Comparison of ENCODE assay signal across 1 cellular context in the genomic region with DNA sequence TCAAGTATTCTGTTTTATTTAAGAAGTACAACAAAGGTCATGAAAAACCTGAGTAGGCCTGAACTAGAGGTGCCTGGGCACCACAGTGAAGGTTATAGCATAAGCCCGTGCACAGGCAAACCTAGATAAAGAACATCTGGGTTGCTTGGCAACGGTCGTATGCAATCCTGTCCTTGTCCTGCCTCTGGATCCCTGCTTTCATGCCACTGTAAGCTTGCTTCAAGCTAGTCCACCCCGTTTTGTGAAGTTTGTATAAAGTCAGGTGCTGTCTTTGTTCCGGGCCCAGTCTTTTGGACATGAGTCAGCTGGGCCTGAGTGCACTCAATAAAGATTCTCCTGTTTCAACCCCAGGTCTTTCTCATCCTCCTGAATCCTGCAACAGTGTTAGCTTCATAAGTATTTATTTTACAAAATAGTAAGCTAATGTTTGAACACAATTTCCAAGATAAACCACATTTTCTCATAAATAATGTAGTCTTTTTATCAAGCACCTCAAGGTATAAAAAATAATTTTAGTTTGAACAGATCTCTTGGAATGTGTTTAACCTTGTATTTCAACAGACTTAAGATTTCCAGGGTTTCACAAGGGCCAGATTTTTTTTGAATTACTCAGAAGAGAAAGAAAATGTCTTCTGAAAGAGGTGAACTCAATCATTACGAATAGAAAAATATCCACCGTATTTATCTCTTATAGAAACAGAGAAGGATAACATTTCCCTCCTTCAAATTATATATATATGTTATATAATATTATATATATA.
TF ChIP-seq lines count a peak whose summit lies in the region.

No MANE protein-coding gene starts in this region.

TF ChIP-seq in H1, 55 proteins besides CTCF, POLR2A, EP300 and RAD21:
- TF ChIP-seq MAX (IDR thresholded peaks at IDR 0.05) = no peak
- no peak for TF ChIP-seq TEAD4 (IDR thresholded peaks at IDR 0.05; ENCODE audit: low read depth, low read length)
- TF ChIP-seq TAF7 (optimal IDR thresholded peaks at IDR 0.05; ENCODE audit: borderline replicate concordance, low read depth, low read length) = no peak
- TF ChIP-seq GABPA (IDR thresholded peaks at IDR 0.05; ENCODE audit: borderline replicate concordance, insufficient read depth, low read length) = no peak
- no peak for TF ChIP-seq NANOG (IDR thresholded peaks at IDR 0.05; ENCODE audit: insufficient read depth, low read depth, low read length, poor library complexity, severe bottlenecking)
- no peak for TF ChIP-seq BACH1 (IDR thresholded peaks at IDR 0.05; ENCODE audit: low read length)
- TF ChIP-seq PHF8 (conservative IDR thresholded peaks at IDR 0.05; ENCODE audit: low read depth, low read length) = no peak
- no peak for TF ChIP-seq TBP (IDR thresholded peaks at IDR 0.05; ENCODE audit: low read depth, low read length)
TF ChIP-seq in H1: peak in this region for 0.
